8 cellular contexts compared by ENCODE assay signal in the genomic region with DNA sequence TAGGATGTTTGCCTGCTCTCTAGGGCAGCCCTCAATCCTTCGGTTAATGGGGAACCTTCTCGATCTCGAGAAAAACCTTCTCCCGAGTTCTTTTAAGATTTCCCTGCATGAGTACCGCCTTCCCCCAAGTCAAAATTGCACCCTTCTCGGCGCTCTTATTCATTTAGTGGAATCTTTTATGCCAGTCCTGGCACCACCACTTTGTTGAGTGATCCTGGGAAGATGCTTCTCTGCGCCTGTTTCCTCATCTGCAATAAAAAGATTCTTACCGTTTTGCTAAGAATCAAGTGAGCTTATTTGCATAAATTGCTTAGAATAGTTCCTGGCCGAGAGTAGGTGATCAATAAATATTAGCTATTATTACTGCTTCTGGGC. TPM values are rescaled to one million over a fixed set of nuclear protein-coding genes. Genes with fewer than 3 reads are reported as not detected.
DNase-seq lines count a peak whose midpoint lies in the region; ATAC-seq and TF ChIP-seq lines count a peak whose summit lies in the region.

No MANE protein-coding gene starts in this region.

- H3K4me1 ChIP-seq in A673 (ENCODE audit: insufficient read depth, low read length, poor library complexity, severe bottlenecking) (peaks cover 4% of the 10 kb centered on the region), mucosa of descending colon (ENCODE audit: low read depth) (peaks cover 44% of the 10 kb centered on the region)

- H3K27ac ChIP-seq in A673 (ENCODE audit: low read depth, low read length, poor library complexity, severe bottlenecking) (peak overlapping the region; percentile 84), HL-60 (replicated peaks) (peak overlapping the region; percentile 80), brain microvascular endothelial cell (peak overlapping the region; percentile 85)

- ATAC-seq in mucosa of descending colon (no peak), HG03135 (IDR thresholded peaks at IDR 0.05; ENCODE audit: unreplicated experiment) (no peak)

- H3K4me3 ChIP-seq in A673 (ENCODE audit: low read depth, low read length, poor library complexity, severe bottlenecking) (peak overlapping the region; percentile 77), HL-60 (replicated peaks; ENCODE audit: insufficient read depth, low read length) (peak overlapping the region; percentile 86), brain microvascular endothelial cell (ENCODE audit: low read depth, low read length) (peak overlapping the region; percentile 97), mucosa of descending colon (peak overlapping the region; percentile 98)

- in situ Hi-C loops in brain microvascular endothelial cell (cut with HindIII; ENCODE audit: low pct_ligation_motif_present, low sequenced_read_pairs): no loop called here

- TF ChIP-seq CTCF in A673 (conservative IDR thresholded peaks at IDR 0.05; ENCODE audit: low read depth, low read length) (no peak), HL-60 (IDR thresholded peaks at IDR 0.05; ENCODE audit: insufficient read depth, low read length) (no peak), brain microvascular endothelial cell (IDR thresholded peaks at IDR 0.05; ENCODE audit: low read depth, low read length, missing control alignments) (no peak), mucosa of descending colon (IDR thresholded peaks at IDR 0.05) (no peak)

- H3K9me3 ChIP-seq in A673 (ENCODE audit: low read depth, low read length, poor library complexity, severe bottlenecking) (no peaks in the 10 kb centered on the region), mucosa of descending colon (no peaks in the 10 kb centered on the region)

- intact Hi-C loops in A673 (cut with micrococcal nuclease; ENCODE audit: unreplicated experiment): no loop called here
- intact Hi-C loops in mucosa of descending colon (cut with DNase I, micrococcal nuclease): no loop called here

- H3K27me3 ChIP-seq in A673 (replicated peaks; ENCODE audit: insufficient read depth, low read depth, low read length, poor library complexity): no peaks in the 10 kb centered on the region
- no peaks in the 10 kb centered on the region for H3K27me3 ChIP-seq in HL-60 (ENCODE audit: insufficient read depth, poor library complexity, severe bottlenecking)
- no peaks in the 10 kb centered on the region for H3K27me3 ChIP-seq in brain microvascular endothelial cell (replicated peaks)

- CTCF ChIA-PET in A673 (lab: Charles Lee): no interaction called here

- BruUV-seq in A673 (replicated peaks; lab: Mats Ljungman, UMichigan): no TSS peak

- POLR2A ChIA-PET in A673 (lab: Charles Lee; ENCODE audit: low non-redundant PET): interaction anchor here (0.7 kb wide), 1 partner anchor 26 kb away, joined by 9 read pairs; no protein-coding TSS in a partner anchor

- DNase-seq in A673 (ENCODE audit: low spot score) (no peak), HL-60 (ENCODE audit: low read depth in 1 of 2, low spot score in 1 of 2) (no peak), brain microvascular endothelial cell (no peak), mucosa of descending colon (no peak), NCI-H1092 treated with DMSO at 0.1 percent for 48 hours (lab: John Stamatoyannopoulos, UW) (no peak), NCI-H82 treated with DMSO at 0.1 percent for 48 hours (lab: John Stamatoyannopoulos, UW; ENCODE audit: unreplicated experiment) (no peak)
- DNase-seq in activated effector memory CD4-positive, alpha-beta T cell treated with Interleukin-2 at 50 U/mL for 16 hours: no peak

- H3K36me3 ChIP-seq in A673 (ENCODE audit: insufficient read depth, low read length, poor library complexity, severe bottlenecking) (no peaks in the 10 kb centered on the region), brain microvascular endothelial cell (replicated peaks) (no peaks in the 10 kb centered on the region), mucosa of descending colon (ENCODE audit: low read depth) (no peaks in the 10 kb centered on the region)

RNA-seq across cellular contexts. Expression of a gene that starts 0.7 kb away (rescaled TPM):
- 155 and 167 TPM in 2 replicates for total RNA-seq in A673 (2021)
- 100 to 1,000 TPM; 142 to 158 (median 157) TPM for total RNA-seq in mucosa of descending colon

RNA-seq across cellular contexts. Expression of a gene that starts 48.1 kb away (rescaled TPM):
- total RNA-seq in A673 (2021) (29.9 and 39.8 TPM in 2 replicates), mucosa of descending colon (100 to 1,000 TPM; 107 to 153 (median 119) TPM)

RNA-seq across cellular contexts. Expression of a gene that starts 53.8 kb away (rescaled TPM):
- total RNA-seq in A673 (2021) (not detected in 2 replicates), mucosa of descending colon (not detected)
